In the genomic region with DNA sequence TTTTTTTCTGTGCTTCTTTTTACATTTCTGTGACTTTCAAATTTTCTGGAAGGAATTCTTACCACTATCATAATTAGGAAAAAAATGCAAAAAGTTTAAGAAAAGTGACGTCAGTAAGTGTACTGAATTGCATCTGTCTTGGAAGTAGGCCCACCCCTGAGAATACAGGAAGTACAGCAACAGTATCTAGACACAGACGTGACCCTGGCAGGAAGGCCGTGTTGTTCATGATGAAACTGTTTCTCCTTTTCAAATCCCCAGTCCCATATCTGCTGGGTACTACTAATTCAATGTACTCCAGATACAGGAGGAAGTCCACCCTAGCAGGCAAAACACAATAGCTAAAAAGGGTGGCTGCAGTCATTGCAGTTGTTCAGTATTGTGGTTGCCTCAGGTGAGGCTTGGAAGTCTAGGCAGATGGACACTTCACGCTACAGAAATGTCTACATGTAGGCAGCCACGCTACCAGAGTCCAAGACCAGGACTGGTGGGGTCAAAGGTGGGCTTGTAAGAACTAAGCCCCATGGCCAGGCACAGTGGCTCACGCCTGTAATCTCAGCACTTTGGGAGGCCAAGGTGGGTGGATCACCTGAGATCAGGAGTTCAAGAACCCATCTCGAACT, we compare ENCODE assay signal across 9 cellular contexts. TPM values are rescaled to one million over a fixed set of nuclear protein-coding genes. Genes with fewer than 3 reads are reported as not detected.
DNase-seq lines count a peak whose midpoint lies in the region; ATAC-seq, FAIRE-seq and TF ChIP-seq lines count a peak whose summit lies in the region.
"Had no signal": no experiment of that assay in that cellular context is flagged by ENCODE, and none has a peak within 500 bp of the region (broad histone marks: within the 10 kb centered on the region; RNA-seq: fewer than 3 reads in every experiment).

No MANE protein-coding gene starts in this region.

- TF ChIP-seq POLR2A in H54 (IDR thresholded peaks at IDR 0.05; ENCODE audit: low read depth, low read length), result no peak

- no peak for DNase-seq in CD4-positive, alpha-beta T cell
- DNase-seq in SKM-1 treated with dmso at 0.1 percent for 144 hours (lab: John Stamatoyannopoulos, UW; ENCODE audit: unreplicated experiment), result peak; percentile 95
- DNase-seq in fibroblast of mammary gland (ENCODE audit: low read depth), result peak; percentile 66
- no peak for DNase-seq in pancreas
- no peak for DNase-seq in RCC 7860 (ENCODE audit: low spot score)
- no peak for DNase-seq in NCI-H446 treated with DMSO at 0.1 percent for 48 hours (lab: John Stamatoyannopoulos, UW)
- DNase-seq in 8988T, result no peak
- DNase-seq in H54 (ENCODE audit: insufficient read length, low spot score), result no peak
- DNase-seq: NCI-H187 had no signal

- H3K4me1 ChIP-seq in pancreas, result no peaks in the 10 kb centered on the region

- no peaks in the 10 kb centered on the region for H3K27me3 ChIP-seq in CD4-positive, alpha-beta T cell (ENCODE audit: control insufficient read depth, insufficient read depth, low read length)
- no peaks in the 10 kb centered on the region for H3K27me3 ChIP-seq in pancreas

- POLR2A ChIA-PET in CD4-positive, alpha-beta T cell (lab: Charles Lee), result no interaction called here

- intact Hi-C loops in CD4-positive, alpha-beta T cell (cut with DNase I, micrococcal nuclease), result no loop called here
- intact Hi-C loops in pancreas (cut with DNase I), result no loop called here

- TF ChIP-seq CTCF in CD4-positive, alpha-beta T cell (IDR thresholded peaks at IDR 0.05), result no peak
- TF ChIP-seq CTCF in fibroblast of mammary gland (conservative IDR thresholded peaks at IDR 0.05; ENCODE audit: control insufficient read depth, insufficient read depth, low read depth, low read length) (no peak), pancreas (IDR thresholded peaks at IDR 0.05) (no peak)

- 74 to 82% methylated on average over 7 of the region's 7 CpGs for WGBS in pancreas, 2 donors

- no peak for FAIRE-seq in pancreas (lab: Jason Lieb, UNC)
- no peak for FAIRE-seq in RCC 7860 (lab: Jason Lieb, UNC)
- FAIRE-seq in H54 (lab: Jason Lieb, UNC), result no peak

- CTCF ChIA-PET in CD4-positive, alpha-beta T cell (lab: Charles Lee), result interaction anchor here (1.2 kb wide), 1 partner anchor 9 kb away, joined by 3 read pairs; no protein-coding TSS in a partner anchor

- H3K27me3 Mint-ChIP-seq in CD4-positive, alpha-beta T cell, result no peaks in the 10 kb centered on the region

- H3K4me3 ChIP-seq in fibroblast of mammary gland (ENCODE audit: control insufficient read depth, low read depth, low read length), result no peak overlapping the region
- no peak overlapping the region for H3K4me3 ChIP-seq in pancreas

- H3K4me3 Mint-ChIP-seq in CD4-positive, alpha-beta T cell, result no peak overlapping the region

- H3K36me3 Mint-ChIP-seq in CD4-positive, alpha-beta T cell (ENCODE audit: low read depth), result no peaks in the 10 kb centered on the region

- H3K4me1 Mint-ChIP-seq in CD4-positive, alpha-beta T cell (ENCODE audit: low read depth), result peaks cover 32% of the 10 kb centered on the region

- peak overlapping the region; percentile 38 for H3K27ac ChIP-seq in CD4-positive, alpha-beta T cell (ENCODE audit: low read depth, low read length)
- peak overlapping the region in 2 of 4 donors; percentile 51 to 58 for H3K27ac ChIP-seq in pancreas

- H3K36me3 ChIP-seq in pancreas, result no peaks in the 10 kb centered on the region

- H3K27ac Mint-ChIP-seq in CD4-positive, alpha-beta T cell, result peak overlapping the region; percentile 0

- peaks cover 3% of the 10 kb centered on the region for H3K9me3 Mint-ChIP-seq in CD4-positive, alpha-beta T cell

- H3K9me3 ChIP-seq in CD4-positive, alpha-beta T cell (ENCODE audit: control insufficient read depth, low read length), result no peaks in the 10 kb centered on the region
- no peaks in the 10 kb centered on the region for H3K9me3 ChIP-seq in pancreas

- ATAC-seq in CD4-positive, alpha-beta T cell (ENCODE audit: poor library complexity), result peak; percentile 32
- ATAC-seq in pancreas, result peak in 3 of 4 donors; percentile 44 to 86 (median 81)

RNA-seq across cellular contexts. Expression of a gene that starts 49.6 kb away (rescaled TPM):
- total RNA-seq in CD4-positive, alpha-beta T cell, result 10 to 100 TPM; 48.9 to 56.1 TPM
- 10 to 100 TPM; 12.0 to 19.6 (median 14.3) TPM for total RNA-seq in pancreas
- polyA plus RNA-seq in pancreas, result 10 to 100 TPM; 23.3 to 34.9 TPM

Comparison
In these comparisons a context has a peak if more than half of its experiments do, and no peak if none do; other contexts are left out.
1. DNase-seq: peak in SKM-1 treated with dmso at 0.1 percent for 144 hours (single experiment) and fibroblast of mammary gland (single experiment); none in CD4-positive, alpha-beta T cell (0 of 10), pancreas (0 of 6), RCC 7860 (single experiment), NCI-H446 treated with DMSO at 0.1 percent for 48 hours (single experiment), 8988T (single experiment) and H54 (single experiment).